19 cellular contexts compared by ENCODE assay signal in the genomic region with DNA sequence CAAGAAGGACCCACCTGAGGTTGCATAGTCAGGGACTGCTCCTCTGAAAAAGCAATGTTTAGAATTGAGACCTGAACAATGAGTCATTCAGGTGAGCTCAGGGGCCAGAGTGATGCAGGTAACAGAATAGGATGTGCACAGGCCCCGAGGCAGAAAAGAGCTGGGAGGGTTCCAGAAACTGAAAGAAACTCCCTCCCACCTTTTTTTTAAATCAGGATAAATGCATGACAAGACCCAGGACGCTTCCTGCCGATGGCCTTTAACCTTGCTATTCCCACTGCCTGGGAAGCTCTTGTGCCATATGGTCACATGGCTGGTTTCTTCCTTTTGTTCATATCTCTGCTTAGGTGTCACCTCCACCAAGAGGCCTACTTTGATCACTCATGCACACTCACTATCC.
A peak's percentile ranks its signal among the peaks of the same experiment; 100 is the strongest.
DNase-seq lines count a peak whose midpoint lies in the region; ATAC-seq and TF ChIP-seq lines count a peak whose summit lies in the region.
"Had no signal": no experiment of that assay in that cellular context is flagged by ENCODE, and none has a peak within 500 bp of the region (broad histone marks: within the 10 kb centered on the region; RNA-seq: fewer than 3 reads in every experiment).

No MANE protein-coding gene starts in this region.

- no TSS peak for BruUV-seq in PC-3 (replicated peaks; lab: Mats Ljungman, UMichigan)

- no peak overlapping the region for H3K4me2 ChIP-seq in PC-3 (ENCODE audit: low read length)
- H3K4me2 ChIP-seq: KMS-11 had no signal

- TF ChIP-seq CTCF in PC-3 (conservative IDR thresholded peaks at IDR 0.05; ENCODE audit: low read depth, low read length), result no peak

- intact Hi-C loops in PC-3 (cut with micrococcal nuclease), result no loop called here

- no peaks in the 10 kb centered on the region for H3K27me3 ChIP-seq in PC-3 (ENCODE audit: low read length)

- DNase-seq in DMS53 (lab: John Stamatoyannopoulos, UW) (peak; percentile 36), DMS53 treated with DMSO at 0.1 percent for 48 hours (lab: John Stamatoyannopoulos, UW; ENCODE audit: unreplicated experiment) (no peak), PC-3 (peak; percentile 57), epithelial cell of prostate (ENCODE audit: low read depth, low spot score) (peak; percentile 12), kidney tubule cell (ENCODE audit: low spot score) (peak; percentile 17), SW 1271 (lab: John Stamatoyannopoulos, UW) (no peak)
- DNase-seq in effector CD4-positive, alpha-beta T cell, result no peak
- DNase-seq: HFFc6, MM.1S, NCI-H1105 treated with DMSO at 0.1 percent for 48 hours, NCI-H2029, NCI-H526 treated with DMSO at 0.1 percent for 48 hours, Right ventricle myocardium superior had no signal

- H3K27ac ChIP-seq in PC-3 (ENCODE audit: low read length) (no peak overlapping the region), epithelial cell of prostate (no peak overlapping the region)
- H3K27ac ChIP-seq: C4-2B, KMS-11 had no signal

- CTCF ChIA-PET in PC-3 (lab: Charles Lee), result no interaction called here

- H4K20me1 ChIP-seq in PC-3 (ENCODE audit: low read length), result no peaks in the 10 kb centered on the region

- H3K9ac ChIP-seq in PC-3 (ENCODE audit: low read length), result no peak overlapping the region
- H3K9ac ChIP-seq: KMS-11 had no signal

- ATAC-seq in PC-3 (no peak), HG03457 (IDR thresholded peaks at IDR 0.05; ENCODE audit: unreplicated experiment) (no peak)
- ATAC-seq: GM12878, HepG2, SK-N-SH treated with all-trans-retinoic acid at 6 μM for 48 hours had no signal

- H3K79me2 ChIP-seq in PC-3 (ENCODE audit: low read length), result no peaks in the 10 kb centered on the region

- no peaks in the 10 kb centered on the region for H3F3A ChIP-seq in PC-3 (ENCODE audit: low read length, unreplicated experiment)

- POLR2A ChIA-PET in PC-3 (lab: Charles Lee; ENCODE audit: unreplicated experiment), result no interaction called here

- H3K36me3 ChIP-seq in PC-3 (ENCODE audit: low read depth, low read length), result no peaks in the 10 kb centered on the region

- no peak overlapping the region for H2AFZ ChIP-seq in PC-3 (ENCODE audit: low read length)

- H3K4me1 ChIP-seq in PC-3 (ENCODE audit: insufficient read depth, low read length), result peaks cover 5% of the 10 kb centered on the region; the same call in 1 of the 2 replicates

- H3K9me3 ChIP-seq in PC-3 (ENCODE audit: low read length), result no peaks in the 10 kb centered on the region

- H3K4me3 ChIP-seq in PC-3 (ENCODE audit: low read length), result no peak overlapping the region
- H3K4me3 ChIP-seq: GM12878 had no signal

- H3K9me2 ChIP-seq in PC-3 (replicated peaks; ENCODE audit: low read length), result no peaks in the 10 kb centered on the region

Comparison
In these comparisons a context has a peak if more than half of its experiments do, and no peak if none do; other contexts are left out.
1. DNase-seq: peak in DMS53 (single experiment), PC-3 (single experiment), epithelial cell of prostate (single experiment) and kidney tubule cell (single experiment); none in DMS53 treated with DMSO at 0.1 percent for 48 hours (single experiment), SW 1271 (0 of 2) and effector CD4-positive, alpha-beta T cell (single experiment).